Comparison of ENCODE assay signal across 23 cellular contexts in the genomic region with DNA sequence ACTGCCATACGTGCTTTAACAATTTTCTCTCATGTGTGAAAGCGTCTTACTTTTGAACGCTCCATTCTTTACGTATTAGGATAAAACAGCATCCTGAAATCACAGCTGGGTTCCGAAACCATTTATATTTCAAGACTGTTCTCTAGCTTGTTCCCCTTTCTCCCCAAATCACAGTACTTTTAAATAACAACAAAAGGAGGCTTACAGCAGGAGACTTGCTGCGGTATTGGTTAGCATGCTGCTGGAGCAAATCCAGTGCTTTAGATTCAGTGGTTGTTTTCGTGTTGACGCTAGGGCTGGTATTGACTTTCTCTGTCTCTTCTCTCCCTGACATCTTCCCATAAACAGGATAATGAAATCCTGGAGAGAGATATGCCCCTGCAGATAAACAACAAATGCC.
DNase-seq lines count a peak whose midpoint lies in the region; ATAC-seq and TF ChIP-seq lines count a peak whose summit lies in the region.
"Had no signal": no experiment of that assay in that cellular context is flagged by ENCODE, and none has a peak within 500 bp of the region (broad histone marks: within the 10 kb centered on the region; RNA-seq: fewer than 3 reads in every experiment).

No MANE protein-coding gene starts in this region.

- H3K27me3 ChIP-seq in HUES64 (ENCODE audit: insufficient read depth, low read length) (no peaks in the 10 kb centered on the region), iPS-20b (ENCODE audit: insufficient read depth, low read length) (no peaks in the 10 kb centered on the region)

- no TSS peak for BruUV-seq in Calu3 (replicated peaks; lab: Mats Ljungman, UMichigan)

- H3K27ac Mint-ChIP-seq in WTC11: peak overlapping the region; percentile 51
- no peak overlapping the region for H3K27ac Mint-ChIP-seq in Calu3 (ENCODE audit: unreplicated experiment)
- H3K27ac Mint-ChIP-seq: CD8-positive, alpha-beta T cell; HFFc6; IgD-negative memory B cell had no signal

- ATAC-seq in WTC11: peak; percentile 12; the same call in 1 of the 2 replicates
- ATAC-seq in GM18505 (IDR thresholded peaks at IDR 0.05; ENCODE audit: unreplicated experiment): no peak
- ATAC-seq: CD8-positive, alpha-beta T cell; GM12878 had no signal

- POLR2A ChIA-PET in WTC11 (lab: Charles Lee): no interaction called here

- no peak for TF ChIP-seq POLR2A in GM18505 (IDR thresholded peaks at IDR 0.05; ENCODE audit: borderline replicate concordance, extremely low read depth, insufficient read depth, insufficient read length)

- H3K36me3 Mint-ChIP-seq in WTC11 (peaks cover 38% of the 10 kb centered on the region), Calu3 (ENCODE audit: insufficient read depth, unreplicated experiment) (no peaks in the 10 kb centered on the region)
- H3K36me3 Mint-ChIP-seq: CD8-positive, alpha-beta T cell had no signal

- H3K4me3 Mint-ChIP-seq in WTC11: no peak overlapping the region
- H3K4me3 Mint-ChIP-seq in Calu3 (ENCODE audit: low read depth, unreplicated experiment): no peak overlapping the region
- H3K4me3 Mint-ChIP-seq: CD8-positive, alpha-beta T cell; HFFc6; IgD-negative memory B cell had no signal

- peak overlapping the region; percentile 51; the same call in 1 of the 2 replicates for H3K27ac ChIP-seq in HUES64 (ENCODE audit: low read depth, low read length)
- peak overlapping the region; percentile 21 for H3K27ac ChIP-seq in iPS-20b (ENCODE audit: low read length)
- H3K27ac ChIP-seq in substantia nigra (ENCODE audit: low read depth, low read length, poor library complexity, severe bottlenecking): peak overlapping the region; percentile 26
- H3K27ac ChIP-seq: BLaER1 treated with 17β-estradiol and CSF1 and Interleukin-3, amounts not matched to agents 10 nM and 100 nM had no signal

- CTCF ChIA-PET in WTC11 (lab: Charles Lee): interaction anchor here (0.6 kb wide), 1 partner anchor 483 kb away, joined by 3 read pairs; no protein-coding TSS in a partner anchor
- CTCF ChIA-PET in Calu3 (lab: Charles Lee): no interaction called here

- TF ChIP-seq CTCF in WTC11 (IDR thresholded peaks at IDR 0.05): no peak
- no peak for TF ChIP-seq CTCF in Calu3 (IDR thresholded peaks at IDR 0.05; ENCODE audit: unreplicated experiment)

- H3K9me3 ChIP-seq in HUES64 (ENCODE audit: insufficient read depth, low read depth, low read length) (no peaks in the 10 kb centered on the region), iPS-20b (ENCODE audit: insufficient read depth, low read depth, low read length) (no peaks in the 10 kb centered on the region; the same call in 1 of the 2 replicates)
- H3K9me3 ChIP-seq: BLaER1 treated with 17β-estradiol and CSF1 and Interleukin-3, amounts not matched to agents 10 nM and 100 nM; SK-N-SH had no signal

- H3K9me3 Mint-ChIP-seq in WTC11 (no peaks in the 10 kb centered on the region), Calu3 (ENCODE audit: low read depth, unreplicated experiment) (no peaks in the 10 kb centered on the region)
- H3K9me3 Mint-ChIP-seq: CD8-positive, alpha-beta T cell; HFFc6 had no signal

- H3K9ac ChIP-seq in HUES64 (ENCODE audit: low read depth, low read length) (no peak overlapping the region), iPS-20b (ENCODE audit: low read depth, low read length) (peak overlapping the region; percentile 50; the same call in 1 of the 2 replicates)
- H3K9ac ChIP-seq: BLaER1 treated with 17β-estradiol and CSF1 and Interleukin-3, amounts not matched to agents 10 nM and 100 nM; SK-N-SH had no signal

- H3K4me3 ChIP-seq in HUES64 (ENCODE audit: low read length) (no peak overlapping the region), iPS-20b (ENCODE audit: low read length) (0 out of 2 replicates have a peak overlapping the region, but pooled peaks have one; percentile 2)
- H3K4me3 ChIP-seq: BLaER1 treated with 17β-estradiol and CSF1 and Interleukin-3, amounts not matched to agents 10 nM and 100 nM; GM12878 had no signal

- H3K4me1 ChIP-seq in HUES64 (ENCODE audit: insufficient read depth, low read length) (peaks cover 58% of the 10 kb centered on the region), iPS-20b (ENCODE audit: insufficient read depth, low read length) (peaks cover 44% of the 10 kb centered on the region)

- intact Hi-C loops in Calu3 (cut with micrococcal nuclease; ENCODE audit: unreplicated experiment): no loop called here

- H3K27me3 Mint-ChIP-seq in WTC11 (ENCODE audit: low read depth): no peaks in the 10 kb centered on the region; the same call in 1 of the 2 replicates
- no peaks in the 10 kb centered on the region for H3K27me3 Mint-ChIP-seq in Calu3 (ENCODE audit: unreplicated experiment)

- H3K4me1 Mint-ChIP-seq in WTC11 (peaks cover 78% of the 10 kb centered on the region), Calu3 (ENCODE audit: low read depth, unreplicated experiment) (peaks cover 43% of the 10 kb centered on the region)

- WGBS in HUES64: 73% methylated on average over 8 of the region's 8 CpGs

- H3K36me3 ChIP-seq in HUES64 (ENCODE audit: insufficient read depth, low read length) (peaks cover 71% of the 10 kb centered on the region), iPS-20b (ENCODE audit: insufficient read depth, low read depth, low read length) (peaks cover 75% of the 10 kb centered on the region)

- no peak for DNase-seq in WTC11 (ENCODE audit: low spot score)
- DNase-seq in substantia nigra (lab: John Stamatoyannopoulos, UW): no peak
- no peak for DNase-seq in NOMO-1 (lab: John Stamatoyannopoulos, UW; ENCODE audit: unreplicated experiment in 2 of 2)
- DNase-seq in Calu3: no peak
- DNase-seq: CD8-positive, alpha-beta T cell; DMS53; EL; HFFc6; Kasumi-1; MM.1S; NCI-H1092; NCI-H146; NCI-H2029 treated with DMSO at 0.1 percent for 48 hours; NCI-H446 treated with DMSO at 0.1 percent for 48 hours; RPMI8226; SHP77 treated with DMSO at 0.1 percent for 48 hours; SK-N-SH had no signal

TF ChIP-seq in WTC11, 78 proteins besides CTCF, POLR2A, EP300 and RAD21 (continues in another document):
- TF ChIP-seq, protein P1, sequence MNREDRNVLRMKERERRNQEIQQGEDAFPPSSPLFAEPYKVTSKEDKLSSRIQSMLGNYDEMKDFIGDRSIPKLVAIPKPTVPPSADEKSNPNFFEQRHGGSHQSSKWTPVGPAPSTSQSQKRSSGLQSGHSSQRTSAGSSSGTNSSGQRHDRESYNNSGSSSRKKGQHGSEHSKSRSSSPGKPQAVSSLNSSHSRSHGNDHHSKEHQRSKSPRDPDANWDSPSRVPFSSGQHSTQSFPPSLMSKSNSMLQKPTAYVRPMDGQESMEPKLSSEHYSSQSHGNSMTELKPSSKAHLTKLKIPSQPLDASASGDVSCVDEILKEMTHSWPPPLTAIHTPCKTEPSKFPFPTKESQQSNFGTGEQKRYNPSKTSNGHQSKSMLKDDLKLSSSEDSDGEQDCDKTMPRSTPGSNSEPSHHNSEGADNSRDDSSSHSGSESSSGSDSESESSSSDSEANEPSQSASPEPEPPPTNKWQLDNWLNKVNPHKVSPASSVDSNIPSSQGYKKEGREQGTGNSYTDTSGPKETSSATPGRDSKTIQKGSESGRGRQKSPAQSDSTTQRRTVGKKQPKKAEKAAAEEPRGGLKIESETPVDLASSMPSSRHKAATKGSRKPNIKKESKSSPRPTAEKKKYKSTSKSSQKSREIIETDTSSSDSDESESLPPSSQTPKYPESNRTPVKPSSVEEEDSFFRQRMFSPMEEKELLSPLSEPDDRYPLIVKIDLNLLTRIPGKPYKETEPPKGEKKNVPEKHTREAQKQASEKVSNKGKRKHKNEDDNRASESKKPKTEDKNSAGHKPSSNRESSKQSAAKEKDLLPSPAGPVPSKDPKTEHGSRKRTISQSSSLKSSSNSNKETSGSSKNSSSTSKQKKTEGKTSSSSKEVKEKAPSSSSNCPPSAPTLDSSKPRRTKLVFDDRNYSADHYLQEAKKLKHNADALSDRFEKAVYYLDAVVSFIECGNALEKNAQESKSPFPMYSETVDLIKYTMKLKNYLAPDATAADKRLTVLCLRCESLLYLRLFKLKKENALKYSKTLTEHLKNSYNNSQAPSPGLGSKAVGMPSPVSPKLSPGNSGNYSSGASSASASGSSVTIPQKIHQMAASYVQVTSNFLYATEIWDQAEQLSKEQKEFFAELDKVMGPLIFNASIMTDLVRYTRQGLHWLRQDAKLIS (CRISPR knock-in tag; IDR thresholded peaks at IDR 0.05; ENCODE audit: borderline replicate concordance): no peak
- TF ChIP-seq ATF6 (CRISPR knock-in tag; IDR thresholded peaks at IDR 0.05) (no peak), JUN (CRISPR knock-in tag; IDR thresholded peaks at IDR 0.05) (no peak), ZNF416 (CRISPR knock-in tag; IDR thresholded peaks at IDR 0.05) (no peak), NFYB (CRISPR knock-in tag; conservative IDR thresholded peaks at IDR 0.05; ENCODE audit: low read depth) (no peak), RELA (CRISPR knock-in tag; IDR thresholded peaks at IDR 0.05; ENCODE audit: borderline replicate concordance) (no peak), ZNF219 (CRISPR knock-in tag; IDR thresholded peaks at IDR 0.05; ENCODE audit: borderline replicate concordance) (no peak), SMAD4 (CRISPR knock-in tag; IDR thresholded peaks at IDR 0.05) (no peak), TEAD1 (CRISPR knock-in tag; IDR thresholded peaks at IDR 0.05) (no peak), JAZF1 (CRISPR knock-in tag; IDR thresholded peaks at IDR 0.05) (no peak), TCF7 (CRISPR knock-in tag; IDR thresholded peaks at IDR 0.05; ENCODE audit: low read depth) (no peak), MAX (CRISPR knock-in tag; IDR thresholded peaks at IDR 0.05) (no peak), EMX1 (CRISPR knock-in tag; IDR thresholded peaks at IDR 0.05) (no peak), ZNF263 (CRISPR knock-in tag; IDR thresholded peaks at IDR 0.05; ENCODE audit: low read depth) (no peak)
